21 cellular contexts compared by ENCODE assay signal in the genomic region with DNA sequence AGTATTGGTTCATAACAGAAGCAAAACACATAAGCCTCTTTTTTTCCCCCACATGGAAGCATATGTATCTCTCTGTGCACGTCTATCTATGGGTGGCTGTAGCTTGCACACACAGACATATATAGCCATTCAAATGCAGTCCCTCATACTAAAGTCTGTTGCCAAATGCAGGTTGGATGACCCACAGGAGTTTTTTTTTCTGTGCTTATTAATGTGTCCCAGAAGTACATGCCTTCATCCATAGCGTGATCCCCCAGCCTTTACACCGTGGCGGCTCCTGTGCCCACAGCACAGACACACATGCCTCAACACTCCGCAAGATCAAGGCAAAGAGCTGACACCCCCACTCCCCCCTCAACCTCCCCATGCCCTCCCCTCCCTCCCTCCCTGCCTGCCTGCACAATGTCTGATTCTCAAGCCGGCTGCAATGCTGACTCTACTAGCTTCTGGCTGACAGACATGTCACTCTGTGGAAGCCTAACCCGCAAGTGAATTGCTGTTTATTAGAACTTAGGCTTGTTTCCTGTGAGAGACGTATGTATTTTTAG. TPM values are rescaled to one million over a fixed set of nuclear protein-coding genes. Genes with fewer than 3 reads are reported as not detected.
"Had no signal": no experiment of that assay in that cellular context is flagged by ENCODE, and none has a peak within 500 bp of the region (broad histone marks: within the 10 kb centered on the region; RNA-seq: fewer than 3 reads in every experiment).

No MANE protein-coding gene starts in this region.

- H3K27ac ChIP-seq: brain microvascular endothelial cell, colonic mucosa, esophagus muscularis mucosa, upper lobe of left lung, VCaP had no signal

- H3K36me3 Mint-ChIP-seq: activated CD8-positive, alpha-beta memory T cell treated with anti-CD3 and anti-CD28 coated beads, Interleukin-2, amount 10 ng/mL, durations not matched to agents 7 days and 5 days; activated naive CD4-positive, alpha-beta T cell treated with anti-CD3 and anti-CD28 coated beads, Interleukin-2, amount 50 U/mL, for 24 hours; natural killer cell had no signal

- H3K4me1 Mint-ChIP-seq: activated CD8-positive, alpha-beta memory T cell treated with anti-CD3 and anti-CD28 coated beads, Interleukin-2, amount 10 ng/mL, durations not matched to agents 7 days and 5 days had no signal

- H3K9me3 ChIP-seq: colonic mucosa, esophagus muscularis mucosa, upper lobe of left lung had no signal

- H3K27ac Mint-ChIP-seq: activated CD4-positive, alpha-beta T cell treated with anti-CD3 and anti-CD28 coated beads, Interleukin-2, amount 10 ng/mL, durations not matched to agents 7 days and 5 days; activated CD8-positive, alpha-beta memory T cell treated with anti-CD3 and anti-CD28 coated beads, Interleukin-2, amount 10 ng/mL, durations not matched to agents 7 days and 5 days; activated CD8-positive, alpha-beta T cell treated with anti-CD3 and anti-CD28 coated beads for 36 hours; activated naive CD4-positive, alpha-beta T cell treated with anti-CD3 and anti-CD28 coated beads, Interleukin-2, amount 50 U/mL, for 24 hours; activated T-helper 1 cell treated with anti-CD3 and anti-CD28 coated beads, Interleukin-12 subunit alpha, Interleukin-12 subunit beta, Interleukin-2, Interleukin-4 antibody, amounts not matched to agents 30 ng/mL and 10 ng/mL and 1 ng/mL, durations not matched to agents 14 hours and 24 hours and 36 hours; natural killer cell; progenitor cell of endocrine pancreas had no signal

- H3K9me3 Mint-ChIP-seq: activated CD4-positive, alpha-beta T cell treated with anti-CD3 and anti-CD28 coated beads, Interleukin-2, amount 10 ng/mL, durations not matched to agents 7 days and 5 days; activated CD8-positive, alpha-beta T cell treated with anti-CD3 and anti-CD28 coated beads for 36 hours; activated naive CD4-positive, alpha-beta T cell treated with anti-CD3 and anti-CD28 coated beads, Interleukin-2, amount 50 U/mL, for 24 hours; activated T-helper 1 cell treated with anti-CD3 and anti-CD28 coated beads, Interleukin-12 subunit alpha, Interleukin-12 subunit beta, Interleukin-2, Interleukin-4 antibody, amounts not matched to agents 30 ng/mL and 10 ng/mL and 1 ng/mL, durations not matched to agents 14 hours and 24 hours and 36 hours had no signal

- DNase-seq: activated CD4-positive, alpha-beta T cell treated with anti-CD3 and anti-CD28 coated beads, Interleukin-2, amount 10 ng/mL, durations not matched to agents 7 days and 5 days; activated CD4-positive, CD25-positive, alpha-beta regulatory T cell treated with anti-CD3 and anti-CD28 coated beads, Interleukin-2, amount 50 U/mL, for 72 hours; activated CD8-positive, alpha-beta memory T cell treated with anti-CD3 and anti-CD28 coated beads, Interleukin-2, amount 10 ng/mL, durations not matched to agents 7 days and 5 days; activated CD8-positive, alpha-beta T cell treated with anti-CD3 and anti-CD28 coated beads for 36 hours; activated gamma-delta T cell treated with Interleukin-2 at 50 U/mL for 16 hours; activated T-cell treated with anti-CD3 and anti-CD28 coated beads for 4 hours; aorta; brain microvascular endothelial cell; colonic mucosa; midbrain; natural killer cell; stimulated activated CD4-positive, alpha-beta T cell treated with anti-CD3 and anti-CD28 coated beads, Interleukin-2, amount 100 ng/mL, for 48 hours; stimulated activated naive CD4-positive, alpha-beta T cell; T-helper 2 cell; upper lobe of left lung had no signal

- H3K4me1 ChIP-seq: colonic mucosa had no signal

- H3K4me3 ChIP-seq: colonic mucosa, esophagus muscularis mucosa, upper lobe of left lung had no signal

- ATAC-seq: activated CD8-positive, alpha-beta memory T cell treated with anti-CD3 and anti-CD28 coated beads, Interleukin-2, amount 10 ng/mL, durations not matched to agents 7 days and 5 days; activated CD8-positive, alpha-beta T cell treated with anti-CD3 and anti-CD28 coated beads for 36 hours; natural killer cell had no signal

- H3K4me3 Mint-ChIP-seq: activated CD4-positive, alpha-beta T cell treated with anti-CD3 and anti-CD28 coated beads, Interleukin-2, amount 10 ng/mL, durations not matched to agents 7 days and 5 days; activated CD8-positive, alpha-beta memory T cell treated with anti-CD3 and anti-CD28 coated beads, Interleukin-2, amount 10 ng/mL, durations not matched to agents 7 days and 5 days; activated CD8-positive, alpha-beta T cell treated with anti-CD3 and anti-CD28 coated beads for 36 hours; activated naive CD4-positive, alpha-beta T cell treated with anti-CD3 and anti-CD28 coated beads, Interleukin-2, amount 50 U/mL, for 24 hours; activated T-helper 1 cell treated with anti-CD3 and anti-CD28 coated beads, Interleukin-12 subunit alpha, Interleukin-12 subunit beta, Interleukin-2, Interleukin-4 antibody, amounts not matched to agents 30 ng/mL and 10 ng/mL and 1 ng/mL, durations not matched to agents 14 hours and 24 hours and 36 hours had no signal

- H3K36me3 ChIP-seq: brain microvascular endothelial cell, colonic mucosa, esophagus muscularis mucosa, upper lobe of left lung had no signal

RNA-seq across cellular contexts. Expression of a gene that starts 2.3 kb away (rescaled TPM):
- polyA plus RNA-seq: liver had no signal
